21 cellular contexts compared by ENCODE assay signal in the genomic region with DNA sequence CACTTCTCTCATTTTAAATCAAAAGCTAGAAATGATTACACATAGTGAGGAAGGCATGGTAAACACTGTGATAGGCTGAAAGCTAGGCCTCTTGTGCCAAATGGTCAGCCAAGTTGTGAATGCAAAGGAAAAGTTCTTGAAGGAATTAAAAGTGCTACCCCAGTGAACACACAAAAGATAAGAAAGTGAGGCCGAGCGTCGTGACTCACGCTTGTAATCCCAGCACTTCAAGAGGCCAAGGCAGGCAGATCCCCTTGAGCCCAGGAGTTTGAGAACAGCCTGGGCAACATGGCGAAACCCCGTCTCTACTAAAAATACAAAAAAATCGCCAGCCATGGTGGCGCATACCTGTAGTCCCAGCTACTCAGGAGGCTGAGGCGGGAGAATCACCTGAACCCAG.
"Had no signal": no experiment of that assay in that cellular context is flagged by ENCODE, and none has a peak within 500 bp of the region (broad histone marks: within the 10 kb centered on the region; RNA-seq: fewer than 3 reads in every experiment).

No MANE protein-coding gene starts in this region.

- ATAC-seq: activated T-cell treated with anti-CD3 and anti-CD28 coated beads, Interleukin-2, amount 50 U/mL, for 72 hours; left lobe of liver; naive thymus-derived CD8-positive, alpha-beta T cell; pancreas; right lobe of liver had no signal

- H3K27ac ChIP-seq: pancreas, right lobe of liver, suprapubic skin had no signal

- H3K9me3 ChIP-seq: pancreas, right lobe of liver, SK-N-SH, suprapubic skin had no signal

- H3K9me3 Mint-ChIP-seq: activated naive CD4-positive, alpha-beta T cell treated with anti-CD3 and anti-CD28 coated beads, Interleukin-2, amount 50 U/mL, for 24 hours; activated T-cell treated with anti-CD3 and anti-CD28 coated beads, Interleukin-2, amount 50 U/mL, for 72 hours; memory B cell; naive thymus-derived CD8-positive, alpha-beta T cell; T-helper 2 cell treated with Interferon-gamma antibody and Interleukin-4, amounts not matched to agents 5 μg/mL and 100 μg/mL, for 36 hours had no signal

- H3K27ac Mint-ChIP-seq: activated naive CD4-positive, alpha-beta T cell treated with anti-CD3 and anti-CD28 coated beads, Interleukin-2, amount 50 U/mL, for 24 hours; activated T-cell treated with anti-CD3 and anti-CD28 coated beads, Interleukin-2, amount 50 U/mL, for 72 hours; memory B cell; naive thymus-derived CD8-positive, alpha-beta T cell; T-helper 2 cell treated with Interferon-gamma antibody and Interleukin-4, amounts not matched to agents 5 μg/mL and 100 μg/mL, for 36 hours had no signal

- H3K4me1 ChIP-seq: suprapubic skin had no signal

- DNase-seq: activated CD4-positive, alpha-beta T cell treated with anti-CD3 and anti-CD28 coated beads, Interleukin-2, amount 50 U/mL, for 4 hours; activated gamma-delta T cell; activated T-cell treated with anti-CD3 and anti-CD28 coated beads, Interleukin-2, amount 50 U/mL, for 72 hours; cerebellar nuclear complex; effector CD8-positive, alpha-beta T cell; foreskin fibroblast; kidney; naive thymus-derived CD8-positive, alpha-beta T cell; SK-N-SH; stimulated activated CD8-positive, alpha-beta memory T cell treated with anti-CD3 and anti-CD28 coated beads, Interleukin-4, amount 100 ng/mL, for 48 hours; stimulated activated naive CD4-positive, alpha-beta T cell treated with Interleukin-2 at 50 U/mL for 16 hours; trophoblast cell had no signal

- H3K4me1 Mint-ChIP-seq: memory B cell had no signal

- H3K4me3 ChIP-seq: pancreas, right lobe of liver, suprapubic skin had no signal

- H3K27me3 Mint-ChIP-seq: activated naive CD4-positive, alpha-beta T cell treated with anti-CD3 and anti-CD28 coated beads, Interleukin-2, amount 50 U/mL, for 24 hours; memory B cell; naive thymus-derived CD8-positive, alpha-beta T cell had no signal

- H3K4me3 Mint-ChIP-seq: activated naive CD4-positive, alpha-beta T cell treated with anti-CD3 and anti-CD28 coated beads, Interleukin-2, amount 50 U/mL, for 24 hours; activated T-cell treated with anti-CD3 and anti-CD28 coated beads, Interleukin-2, amount 50 U/mL, for 72 hours; memory B cell; naive thymus-derived CD8-positive, alpha-beta T cell; T-helper 2 cell treated with Interferon-gamma antibody and Interleukin-4, amounts not matched to agents 5 μg/mL and 100 μg/mL, for 36 hours had no signal

- H3K36me3 ChIP-seq: pancreas had no signal

- H3K9ac ChIP-seq: SK-N-SH had no signal

- H3K27me3 ChIP-seq: pancreas, right lobe of liver, suprapubic skin had no signal

- FAIRE-seq: bronchial epithelial cell, kidney, pancreas, TTC549 had no signal
